ENCODE assay signal across 21 cellular contexts in genomic region chr3:111681705-111682426, GRCh38. TPM values are rescaled to one million over a fixed set of nuclear protein-coding genes. Genes with fewer than 3 reads are reported as not detected.
A peak's percentile ranks its signal among the peaks of the same experiment; 100 is the strongest.
DNase-seq lines count a peak whose midpoint lies in the region; ATAC-seq, FAIRE-seq and TF ChIP-seq lines count a peak whose summit lies in the region.
"Had no signal": no experiment of that assay in that cellular context is flagged by ENCODE, and none has a peak within 500 bp of the region (broad histone marks: within the 10 kb centered on the region; RNA-seq: fewer than 3 reads in every experiment).

No MANE protein-coding gene starts in this region.

- no peak overlapping the region for H3K27ac Mint-ChIP-seq in type B pancreatic cell
- H3K27ac Mint-ChIP-seq: endodermal cell, memory B cell had no signal

- intact Hi-C loops in Right ventricle myocardium superior (cut with DNase I), result no loop called here

- H3K4me3 Mint-ChIP-seq in type B pancreatic cell, result no peak overlapping the region
- H3K4me3 Mint-ChIP-seq: endodermal cell, memory B cell, natural killer cell had no signal

- TF ChIP-seq CTCF in type B pancreatic cell (conservative IDR thresholded peaks at IDR 0.05), result no peak

- ATAC-seq in HG02642 (IDR thresholded peaks at IDR 0.05; ENCODE audit: poor library complexity, unreplicated experiment) (peak; percentile 39), GM18867 (IDR thresholded peaks at IDR 0.05; ENCODE audit: unreplicated experiment) (no peak), Right ventricle myocardium superior (ENCODE audit: poor library complexity) (no peak)
- ATAC-seq: natural killer cell had no signal

- H3K27me3 Mint-ChIP-seq in type B pancreatic cell, result peaks cover 7% of the 10 kb centered on the region

- no peaks in the 10 kb centered on the region for H3K36me3 ChIP-seq in MG63
- H3K36me3 ChIP-seq: ascending aorta had no signal

- DNase-seq in GM18507 (ENCODE audit: extremely low spot score, insufficient read length, low read depth) (no peak), MG63 (peak; percentile 6), islet precursor cell (peak; percentile 91), pons (ENCODE audit: low spot score) (no peak), type B pancreatic cell (ENCODE audit: extremely low spot score, unreplicated experiment) (no peak), Right ventricle myocardium superior (no peak)
- DNase-seq: activated CD8-positive, alpha-beta memory T cell treated with anti-CD3 and anti-CD28 coated beads, Interleukin-2, amount 50 U/mL, for 4 hours; activated gamma-delta T cell; DND-41; endodermal cell; GM23248; kidney; natural killer cell; NCI-H1436 treated with DMSO at 0.1 percent for 48 hours; NCI-H446; NK-92 treated with Interleukin-12 subunit alpha and Interleukin-12 subunit beta, amount 100 ng/mL, for 24 hours; stimulated activated CD8-positive, alpha-beta memory T cell treated with anti-CD3 and anti-CD28 coated beads, Interleukin-4, amount 100 ng/mL, for 48 hours had no signal

- peak; percentile 60 for FAIRE-seq in GM18507 (lab: Jason Lieb, UNC)
- FAIRE-seq: kidney had no signal

- no peaks in the 10 kb centered on the region for H3K9me3 Mint-ChIP-seq in type B pancreatic cell
- H3K9me3 Mint-ChIP-seq: endodermal cell, memory B cell, natural killer cell had no signal

- no peaks in the 10 kb centered on the region for H3K27me3 ChIP-seq in MG63
- H3K27me3 ChIP-seq: ascending aorta had no signal

- H3K4me1 Mint-ChIP-seq in type B pancreatic cell (ENCODE audit: unreplicated experiment), result peaks cover 3% of the 10 kb centered on the region

- H3K4me3 ChIP-seq in MG63, result no peak overlapping the region
- H3K4me3 ChIP-seq: ascending aorta, GM23248 had no signal

- no peaks in the 10 kb centered on the region for H3K9me3 ChIP-seq in MG63
- H3K9me3 ChIP-seq: ascending aorta had no signal

- H3K36me3 Mint-ChIP-seq in type B pancreatic cell, result no peaks in the 10 kb centered on the region
- H3K36me3 Mint-ChIP-seq: natural killer cell had no signal

RNA-seq across cellular contexts. Expression of gene PLCXD2, which starts 7.4 kb away (rescaled TPM):
- total RNA-seq in MG63 (2014; rRNA removed; shearing (Covaris generic); ENCODE audit: low replicate concordance), result 1.5 and 2.5 TPM in 2 replicates
- total RNA-seq in type B pancreatic cell (ENCODE audit: low replicate concordance) (7.2 and 14.5 TPM in 2 replicates), Right ventricle myocardium superior (3.4 TPM)

Comparison
In these comparisons a context has a peak if more than half of its experiments do, and no peak if none do; other contexts are left out.
1. DNase-seq: peak in MG63 (single experiment) and islet precursor cell (single experiment); none in GM18507 (single experiment), pons (single experiment), type B pancreatic cell (single experiment) and Right ventricle myocardium superior (single experiment).